Comparison of ENCODE assay signal across 35 cellular contexts in the genomic region with DNA sequence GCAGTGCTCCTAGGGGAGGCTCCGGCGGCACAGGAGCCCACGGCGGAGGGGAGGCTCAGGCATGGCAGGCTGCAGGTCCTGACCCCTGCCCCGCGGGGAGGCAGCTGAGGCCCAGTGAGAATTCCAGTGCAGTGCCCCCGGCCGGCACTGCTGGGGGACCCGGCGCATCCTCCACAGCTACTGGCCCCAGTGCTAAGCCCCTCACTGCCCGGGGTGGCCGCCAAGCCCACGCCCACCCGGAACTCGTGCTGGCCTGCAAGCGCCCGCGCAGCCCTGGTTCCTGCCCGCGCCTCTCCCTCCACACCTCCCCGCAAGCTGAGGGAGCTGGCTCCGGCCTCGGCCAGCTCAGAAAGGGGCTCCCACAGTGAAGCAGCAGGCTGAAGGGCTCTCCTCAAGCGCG.
"Had no signal": no experiment of that assay in that cellular context is flagged by ENCODE, and none has a peak within 500 bp of the region (broad histone marks: within the 10 kb centered on the region; RNA-seq: fewer than 3 reads in every experiment).

No MANE protein-coding gene starts in this region.

- H3K4me3 ChIP-seq: MG63 had no signal

- H3K36me3 ChIP-seq: MG63 had no signal

- DNase-seq: Karpas-422, Kasumi-1, MG63, MM.1S, MV-4-11, NCI-H1048, NCI-H1092, NCI-H1092 treated with DMSO at 0.1 percent for 48 hours, NCI-H1105, NCI-H1105 treated with DMSO at 0.1 percent for 48 hours, NCI-H1417, NCI-H1417 treated with DMSO at 0.1 percent for 48 hours, NCI-H1436, NCI-H1436 treated with DMSO at 0.1 percent for 48 hours, NCI-H146, NCI-H1694, NCI-H1694 treated with DMSO at 0.1 percent for 48 hours, NCI-H187, NCI-H187 treated with DMSO at 0.1 percent for 48 hours, NCI-H1930, NCI-H2029, NCI-H2029 treated with DMSO at 0.1 percent for 48 hours, NCI-H2081, NCI-H2081 treated with DMSO at 0.1 percent for 48 hours, NCI-H2107, NCI-H2171, NCI-H2171 treated with DMSO at 0.1 percent for 48 hours, NCI-H2227 treated with DMSO at 0.1 percent for 48 hours, NCI-H226, NCI-H345, NCI-H446, NCI-H446 treated with DMSO at 0.1 percent for 48 hours, NCI-H510A, NCI-H510A treated with DMSO at 0.1 percent for 48 hours, NCI-H524 had no signal

- H3K9me3 ChIP-seq: MG63 had no signal

- H3K27me3 ChIP-seq: MG63 had no signal
